In the genomic region with DNA sequence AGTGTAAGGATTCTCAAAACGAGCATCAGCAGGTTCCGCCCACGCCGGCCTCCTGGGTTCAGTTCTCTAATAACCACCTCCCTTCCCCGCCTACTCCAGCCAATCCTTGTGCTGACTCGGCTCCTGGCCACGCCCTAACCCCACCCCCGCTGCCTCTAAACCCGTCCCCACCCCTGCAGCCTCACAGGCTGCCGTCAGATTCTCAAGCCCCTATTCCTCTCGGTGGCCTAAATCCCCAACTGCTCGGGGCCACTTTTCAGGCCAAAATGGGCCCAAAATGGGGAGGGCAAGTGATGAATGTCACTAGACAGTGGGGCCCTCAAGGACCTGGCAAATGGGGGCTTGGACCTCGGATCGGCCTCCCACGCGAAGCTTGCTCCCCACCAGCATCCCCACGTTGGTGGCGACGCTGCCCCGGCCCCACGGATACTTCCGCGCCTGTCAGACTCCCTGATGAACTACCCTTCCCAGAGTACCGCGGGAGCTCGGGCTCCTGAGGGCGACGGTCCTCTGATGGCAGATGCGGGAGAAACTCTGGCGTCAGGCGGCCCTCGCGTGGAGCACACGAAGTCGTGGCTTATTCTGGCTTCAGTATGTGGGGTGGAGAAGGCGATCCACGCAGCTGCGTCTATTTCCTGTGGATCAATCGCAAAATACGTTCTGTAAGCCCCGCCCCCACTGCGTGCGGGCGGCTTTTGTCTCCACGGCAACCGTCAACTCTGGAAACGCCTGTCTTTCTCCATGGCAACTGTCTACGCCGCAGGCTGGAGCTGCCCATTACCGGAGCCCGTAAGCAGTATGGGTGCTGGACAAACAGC, we compare ENCODE assay signal across 8 cellular contexts. TPM values are rescaled to one million over a fixed set of nuclear protein-coding genes. Genes with fewer than 3 reads are reported as not detected.
A peak's percentile ranks its signal among the peaks of the same experiment; 100 is the strongest.
DNase-seq lines count a peak whose midpoint lies in the region; ATAC-seq, FAIRE-seq and TF ChIP-seq lines count a peak whose summit lies in the region.

No MANE protein-coding gene starts in this region.

- H3K36me3 ChIP-seq in BLaER1 (peaks cover 44% of the 10 kb centered on the region), neuronal stem cell (replicated peaks in 1 of 2; ENCODE audit: control insufficient read depth in 2 of 2, insufficient read depth in 2 of 2, low read length in 2 of 2) (peaks cover 24 to 39% of the 10 kb centered on the region in 2 donors)

- peak overlapping the region; percentile 25; the same call in 1 of the 2 replicates for H3K4me3 ChIP-seq in BLaER1
- H3K4me3 ChIP-seq in neuronal stem cell (ENCODE audit: low read length in 2 of 2) = peak overlapping the region in 1 of 2 donors; percentile 87

- H3K4me3 Mint-ChIP-seq in stimulated activated naive CD8-positive, alpha-beta T cell treated with anti-CD3 and anti-CD28 coated beads, Interleukin-15, amount 100 ng/mL, for 72 hours = peak overlapping the region; percentile 85 to 93

- TF ChIP-seq CTCF in foreskin keratinocyte (conservative IDR thresholded peaks at IDR 0.05) = no peak

- H2AK5ac ChIP-seq in neuronal stem cell (ENCODE audit: low read depth, low read length) = no peak overlapping the region

- H2AFZ ChIP-seq in neuronal stem cell (ENCODE audit: low read length) = no peak overlapping the region

- no peak overlapping the region for H3K4ac ChIP-seq in neuronal stem cell (ENCODE audit: low read length)

- H3K27ac ChIP-seq in BLaER1 (no peak overlapping the region), foreskin keratinocyte (no peak overlapping the region), neuronal stem cell (replicated peaks; ENCODE audit: low read length) (no peak overlapping the region)

- no peak overlapping the region for H2BK120ac ChIP-seq in neuronal stem cell (ENCODE audit: low read depth, low read length)

- ATAC-seq in foreskin keratinocyte = peak; percentile 74
- peak; percentile 92 for ATAC-seq in stimulated activated naive CD8-positive, alpha-beta T cell treated with anti-CD3 and anti-CD28 coated beads, Interleukin-15, amount 100 ng/mL, for 72 hours

- H4K8ac ChIP-seq in neuronal stem cell (ENCODE audit: low read depth, low read length) = no peak overlapping the region

- no peak for FAIRE-seq in HTR-8/SVneo (lab: Jason Lieb, UNC)

- H2BK5ac ChIP-seq in neuronal stem cell (ENCODE audit: low read length) = no peak overlapping the region

- H3K4me1 ChIP-seq in BLaER1 (no peaks in the 10 kb centered on the region), foreskin keratinocyte (peaks cover 3% of the 10 kb centered on the region), neuronal stem cell (ENCODE audit: control insufficient read depth in 2 of 2, insufficient read depth in 1 of 2, low read depth in 1 of 2, low read length in 2 of 2) (peaks cover 0 to 2% of the 10 kb centered on the region in 2 donors)

- peaks cover 4 to 6% of the 10 kb centered on the region in 2 donors for H3K9me3 Mint-ChIP-seq in stimulated activated naive CD8-positive, alpha-beta T cell treated with anti-CD3 and anti-CD28 coated beads, Interleukin-15, amount 100 ng/mL, for 72 hours

- peak overlapping the region; percentile 19 to 86 for H3K27ac Mint-ChIP-seq in stimulated activated naive CD8-positive, alpha-beta T cell treated with anti-CD3 and anti-CD28 coated beads, Interleukin-15, amount 100 ng/mL, for 72 hours

- no peak overlapping the region for H4K91ac ChIP-seq in neuronal stem cell (ENCODE audit: low read depth, low read length, poor library complexity)

- H3K9me3 ChIP-seq in BLaER1 (peaks cover 61% of the 10 kb centered on the region), neuronal stem cell (replicated peaks in 1 of 2; ENCODE audit: control insufficient read depth in 2 of 2, insufficient read depth in 1 of 2, low read depth in 1 of 2, low read length in 2 of 2) (peaks cover 34 to 48% of the 10 kb centered on the region in 2 donors)

- no peak overlapping the region for H2BK15ac ChIP-seq in neuronal stem cell (ENCODE audit: low read length)

- DNase-seq in HTR-8/SVneo (ENCODE audit: insufficient read length, low spot score) (peak; percentile 73), RPMI8226 (peak; percentile 36), foreskin keratinocyte (peak; percentile 63 to 73), neuronal stem cell (ENCODE audit: low spot score) (peak; percentile 48)
- peak; percentile 95 for DNase-seq in activated effector memory CD4-positive, alpha-beta T cell treated with anti-CD3 and anti-CD28 coated beads, Interleukin-2, amount 50 U/mL, for 16 hours
- peak; percentile 62 to 73 for DNase-seq in stimulated activated naive CD8-positive, alpha-beta T cell treated with anti-CD3 and anti-CD28 coated beads, Interleukin-15, amount 100 ng/mL, for 72 hours
- DNase-seq in NK-92 treated with Interleukin-12 subunit alpha and Interleukin-12 subunit beta, amount 100 ng/mL, for 24 hours (lab: John Stamatoyannopoulos, UW) = no peak

- H3K27me3 ChIP-seq in BLaER1 (no peaks in the 10 kb centered on the region), foreskin keratinocyte (no peaks in the 10 kb centered on the region), neuronal stem cell (ENCODE audit: control insufficient read depth in 3 of 3, insufficient read depth in 3 of 3, low read depth in 1 of 3, low read length in 3 of 3) (no peaks in the 10 kb centered on the region)

- H3K79me1 ChIP-seq in neuronal stem cell (ENCODE audit: low read depth, low read length) = peaks cover 3% of the 10 kb centered on the region

- H3K4me2 ChIP-seq in BLaER1 (peak overlapping the region; percentile 55), neuronal stem cell (ENCODE audit: insufficient read depth, low read length, poor library complexity, severe bottlenecking) (peak overlapping the region; percentile 38)

- no peak overlapping the region for H3K23ac ChIP-seq in neuronal stem cell (ENCODE audit: low read depth, low read length, poor library complexity)

- H3K27me3 Mint-ChIP-seq in stimulated activated naive CD8-positive, alpha-beta T cell treated with anti-CD3 and anti-CD28 coated beads, Interleukin-15, amount 100 ng/mL, for 72 hours = peaks cover 8% of the 10 kb centered on the region

- H3K9ac ChIP-seq in BLaER1 (no peak overlapping the region), neuronal stem cell (ENCODE audit: low read depth, low read length, poor library complexity) (no peak overlapping the region)

- H3K4me1 Mint-ChIP-seq in stimulated activated naive CD8-positive, alpha-beta T cell treated with anti-CD3 and anti-CD28 coated beads, Interleukin-15, amount 100 ng/mL, for 72 hours = peaks cover 23% of the 10 kb centered on the region

- no CpG with 5 or more reads among the region's 51 CpGs for WGBS in neuronal stem cell (ENCODE audit: extremely low coverage in 2 of 2, insufficient read length in 2 of 2, insufficient replicate concordance in 1 of 2), 2 donors

- no peak overlapping the region for H2BK12ac ChIP-seq in neuronal stem cell (ENCODE audit: low read length)

- no peak overlapping the region for H3K18ac ChIP-seq in neuronal stem cell (ENCODE audit: low read length)

- no peaks in the 10 kb centered on the region for H4K20me1 ChIP-seq in BLaER1

- no peak overlapping the region for H3K14ac ChIP-seq in neuronal stem cell (ENCODE audit: low read length)

RNA-seq across cellular contexts. Expression of a gene that starts 24.8 kb away (rescaled TPM):
- total RNA-seq in foreskin keratinocyte = 8.8 and 9.1 TPM in 2 replicates
- polyA plus RNA-seq in foreskin keratinocyte = 2.4 and 3.3 TPM in 2 replicates
- polyA plus RNA-seq in neuronal stem cell (2013, experiment 1 of 2) = 6.4 TPM
- polyA plus RNA-seq in neuronal stem cell (2013, experiment 2 of 2) = 6.2 TPM

RNA-seq across cellular contexts. Expression of a gene that starts 25.4 kb away (rescaled TPM):
- total RNA-seq in foreskin keratinocyte = 19.6 and 21.0 TPM in 2 replicates
- 21.3 and 23.0 TPM in 2 replicates for polyA plus RNA-seq in foreskin keratinocyte
- 30.8 TPM for polyA plus RNA-seq in neuronal stem cell (2013, experiment 1 of 2)
- 28.0 TPM for polyA plus RNA-seq in neuronal stem cell (2013, experiment 2 of 2)
